In the genomic region with DNA sequence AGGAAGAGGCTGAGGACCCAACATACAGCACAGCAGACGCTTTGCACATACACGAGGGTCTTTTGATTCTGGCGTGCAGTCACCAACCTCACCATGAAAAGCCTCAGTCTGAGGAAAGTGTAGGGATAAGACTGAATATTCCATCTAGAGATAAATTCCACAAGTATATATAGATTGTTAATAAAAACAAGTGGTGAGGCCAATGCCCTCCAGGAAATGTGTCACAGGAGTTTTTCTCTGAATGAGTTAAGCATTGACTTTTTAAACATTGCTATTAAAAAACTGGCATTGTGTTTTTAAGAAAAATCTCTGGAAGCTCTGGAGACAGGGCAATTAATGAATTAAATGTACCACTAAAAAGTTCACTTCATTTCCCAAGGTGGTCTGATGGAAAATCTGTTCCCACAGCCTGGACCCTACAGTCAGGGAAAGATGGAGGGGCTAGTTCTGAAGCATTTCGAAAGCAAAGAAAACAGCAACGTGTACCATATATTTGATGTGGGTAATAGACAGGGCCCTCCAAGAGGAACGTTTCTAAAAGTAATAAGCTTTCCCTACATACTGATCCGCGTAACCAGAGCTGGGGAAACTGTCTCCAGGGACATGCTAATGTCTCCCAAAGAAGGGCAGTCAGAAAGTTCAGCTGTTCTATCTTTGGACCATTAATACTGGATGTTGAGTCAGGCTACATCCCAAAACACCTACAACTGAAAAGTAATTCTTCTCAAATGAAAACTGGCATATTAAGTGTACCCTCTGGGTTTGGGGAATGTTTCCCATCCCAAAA, we compare ENCODE assay signal across 23 cellular contexts.
DNase-seq lines count a peak whose midpoint lies in the region; ATAC-seq, FAIRE-seq and TF ChIP-seq lines count a peak whose summit lies in the region.
"Had no signal": no experiment of that assay in that cellular context is flagged by ENCODE, and none has a peak within 500 bp of the region (broad histone marks: within the 10 kb centered on the region; RNA-seq: fewer than 3 reads in every experiment).

No MANE protein-coding gene starts in this region.

- H3K4me3 ChIP-seq in HepG2 (replicated peaks in 1 of 3; ENCODE audit: insufficient read depth in 1 of 3, low read depth in 2 of 3, low read length in 3 of 3) (no peak overlapping the region), right lobe of liver (no peak overlapping the region), SK-N-MC (no peak overlapping the region), aorta (ENCODE audit: low read length in 2 of 2) (peak overlapping the region in 1 of 2 donors; percentile 32)
- H3K4me3 ChIP-seq: BLaER1, colonic mucosa, pancreas, sigmoid colon, vagina had no signal

- TF ChIP-seq EP300 in HepG2 (IDR thresholded peaks at IDR 0.05; ENCODE audit: low read depth in 2 of 2, low read length in 2 of 2), result no peak
- TF ChIP-seq EP300 in HepG2 (CRISPR knock-in tag; IDR thresholded peaks at IDR 0.05; ENCODE audit: borderline replicate concordance), result no peak

- no peaks in the 10 kb centered on the region; the same call in 1 of the 2 replicates for H4K20me1 ChIP-seq in HepG2 (ENCODE audit: insufficient read depth, low read length)
- H4K20me1 ChIP-seq: BLaER1 had no signal

- 93% methylated on average over 8 of the region's 8 CpGs for WGBS in HepG2 (ENCODE audit: low lambda C conversion rate)
- 85% methylated on average over 7 of the region's 8 CpGs for WGBS in right lobe of liver (ENCODE audit: insufficient coverage, low coverage, low lambda C conversion rate, missing lambda C conversion rate)
- WGBS in aorta, 2 donors, result 10 to 14% methylated on average over 8 of the region's 8 CpGs

- H3K4me1 ChIP-seq in HepG2 (ENCODE audit: insufficient read depth, low read length) (no peaks in the 10 kb centered on the region), right lobe of liver (no peaks in the 10 kb centered on the region), aorta (ENCODE audit: control insufficient read depth in 1 of 2, insufficient read depth in 2 of 2, low read length in 2 of 2) (peaks cover 4 to 6% of the 10 kb centered on the region in 2 donors)
- H3K4me1 ChIP-seq: Caco-2, colonic mucosa, pancreas, sigmoid colon, vagina had no signal

- H3K27me3 ChIP-seq in HepG2 (ENCODE audit: control insufficient read depth in 1 of 2, insufficient read depth in 2 of 2, low read length in 2 of 2) (no peaks in the 10 kb centered on the region), right lobe of liver (no peaks in the 10 kb centered on the region), aorta (ENCODE audit: control insufficient read depth in 1 of 2, insufficient read depth in 2 of 2, low read length in 1 of 2) (no peaks in the 10 kb centered on the region)
- H3K27me3 ChIP-seq: BLaER1, colonic mucosa, pancreas, sigmoid colon, vagina had no signal

- no peak for TF ChIP-seq RAD21 in HepG2 (CRISPR knock-in tag; IDR thresholded peaks at IDR 0.05)

- no TSS peak for BruUV-seq in HepG2 (replicated peaks; lab: Mats Ljungman, UMichigan)

- TF ChIP-seq CTCF in HepG2 (CRISPR knock-in tag; IDR thresholded peaks at IDR 0.05), result no peak
- no peak for TF ChIP-seq CTCF in right lobe of liver (IDR thresholded peaks at IDR 0.05)

- peaks cover 8 to 41% of the 10 kb centered on the region in 2 experiments for H3K36me3 ChIP-seq in HepG2 (replicated peaks in 1 of 2; ENCODE audit: control insufficient read depth in 1 of 2, insufficient read depth in 2 of 2, low read length in 2 of 2)
- H3K36me3 ChIP-seq in right lobe of liver, result peaks cover 0 to 1% (median 0%) of the 10 kb centered on the region in 4 donors
- no peaks in the 10 kb centered on the region for H3K36me3 ChIP-seq in SK-N-MC (ENCODE audit: insufficient read depth, low read length)
- H3K36me3 ChIP-seq in aorta (ENCODE audit: control insufficient read depth in 1 of 2, insufficient read depth in 2 of 2, low read length in 1 of 2), result no peaks in the 10 kb centered on the region
- H3K36me3 ChIP-seq: colonic mucosa, pancreas, sigmoid colon, vagina had no signal

- POLR2A ChIA-PET in HepG2 (lab: Yijun Ruan, JAX), result no interaction called here

- H3K79me2 ChIP-seq in HepG2 (ENCODE audit: insufficient read depth, low read length), result no peaks in the 10 kb centered on the region

- no peak for DNase-seq in HepG2 (ENCODE audit: low spot score)
- no peak for DNase-seq in right lobe of liver
- no peak for DNase-seq in SK-N-MC (ENCODE audit: low read depth, low spot score)
- DNase-seq in lung microvascular endothelial cell (ENCODE audit: low read depth in 2 of 2), result peak; percentile 32 to 64
- DNase-seq in aorta, result no peak
- no peak for DNase-seq in Kasumi-1 (lab: John Stamatoyannopoulos, UW)
- DNase-seq: ACHN; activated CD4-positive, alpha-beta memory T cell treated with anti-CD3 and anti-CD28 coated beads for 36 hours; activated effector memory CD4-positive, alpha-beta T cell treated with anti-CD3 and anti-CD28 coated beads, Interleukin-2, amount 50 U/mL, for 16 hours; activated naive CD8-positive, alpha-beta T cell treated with anti-CD3 and anti-CD28 coated beads, Interleukin-2, amount 50 U/mL, for 24 hours; Caco-2; colonic mucosa; KG1; naive thymus-derived CD8-positive, alpha-beta T cell; NCI-H1048; NCI-H187 treated with DMSO at 0.1 percent for 48 hours; pancreas; sigmoid colon had no signal

- CTCF ChIA-PET in HepG2 (lab: Yijun Ruan, JAX; ENCODE audit: low intra/inter-chr PET ratio, low total read pairs), result no interaction called here

- ATAC-seq in HepG2 (no peak), right lobe of liver (no peak), aorta (ENCODE audit: low FRiP score) (no peak), HG02678 (IDR thresholded peaks at IDR 0.05; ENCODE audit: unreplicated experiment) (no peak), GM21529 (IDR thresholded peaks at IDR 0.05; ENCODE audit: unreplicated experiment) (no peak)
- ATAC-seq: activated naive CD8-positive, alpha-beta T cell treated with anti-CD3 and anti-CD28 coated beads, Interleukin-2, amount 50 U/mL, for 24 hours; naive thymus-derived CD8-positive, alpha-beta T cell; pancreas; WTC11 had no signal

- H3K27ac ChIP-seq in HepG2 (ENCODE audit: extremely low read length, insufficient read depth, low read length), result no peak overlapping the region
- H3K27ac ChIP-seq in right lobe of liver, result no peak overlapping the region
- peak overlapping the region; percentile 12; the same call in 1 of the 2 replicates for H3K27ac ChIP-seq in SK-N-MC
- peak overlapping the region; percentile 91 to 93 for H3K27ac ChIP-seq in aorta (ENCODE audit: low read depth in 1 of 2, low read length in 2 of 2)
- H3K27ac ChIP-seq: BLaER1, colonic mucosa, pancreas, sigmoid colon, vagina had no signal

- H3K9me3 ChIP-seq in HepG2 (ENCODE audit: low read length) (no peaks in the 10 kb centered on the region), right lobe of liver (no peaks in the 10 kb centered on the region), SK-N-MC (ENCODE audit: low read depth, low read length) (no peaks in the 10 kb centered on the region), aorta (ENCODE audit: control insufficient read depth, low read length) (no peaks in the 10 kb centered on the region)
- H3K9me3 ChIP-seq: BLaER1, Caco-2, colonic mucosa, pancreas, sigmoid colon, vagina had no signal

- in situ Hi-C loops in HepG2 (cut with HindIII; ENCODE audit: extremely low pct_ligation_motif_present, low pct_unique_long_range_greater_than_20kb), result no loop called here

- H2AFZ ChIP-seq in HepG2 (ENCODE audit: low read length), result no peak overlapping the region

- intact Hi-C loops in HepG2 (cut with micrococcal nuclease; ENCODE audit: unreplicated experiment) (loop anchor here (2.0 kb wide), 1 partner anchor 46 kb away; no protein-coding TSS in a partner anchor), right lobe of liver (cut with DNase I) (no loop called here), aorta (cut with DNase I) (no loop called here)

- H3K9ac ChIP-seq in HepG2 (ENCODE audit: insufficient read depth, low read depth, low read length), result no peak overlapping the region
- no peak overlapping the region for H3K9ac ChIP-seq in SK-N-MC (ENCODE audit: insufficient read length)
- H3K9ac ChIP-seq: BLaER1 had no signal

- no peak for TF ChIP-seq POLR2A in HepG2 (IDR thresholded peaks at IDR 0.05; ENCODE audit: insufficient read depth in 1 of 2, low read depth in 2 of 2, low read length in 2 of 2)
- TF ChIP-seq POLR2A in right lobe of liver (IDR thresholded peaks at IDR 0.05), result no peak

- H3K4me2 ChIP-seq in HepG2 (ENCODE audit: low read depth, low read length), result no peak overlapping the region
- H3K4me2 ChIP-seq: BLaER1 had no signal

- FAIRE-seq in HepG2 (lab: Jason Lieb, UNC), result peak; percentile 23
- FAIRE-seq: pancreas had no signal

TF ChIP-seq in HepG2, 621 proteins besides CTCF, POLR2A, EP300 and RAD21 (continues in another document):
- no peak for TF ChIP-seq HNF4G (IDR thresholded peaks at IDR 0.05; ENCODE audit: borderline replicate concordance, low read depth, low read length)
- no peak for TF ChIP-seq HNF4G (CRISPR knock-in tag; IDR thresholded peaks at IDR 0.05; ENCODE audit: borderline replicate concordance, low read depth)
- TF ChIP-seq CAMTA2 (CRISPR knock-in tag; IDR thresholded peaks at IDR 0.05; ENCODE audit: borderline replicate concordance), result no peak
- TF ChIP-seq ADNP (CRISPR knock-in tag; IDR thresholded peaks at IDR 0.05), result no peak
- TF ChIP-seq ZNF737 (CRISPR knock-in tag; IDR thresholded peaks at IDR 0.05; ENCODE audit: borderline replicate concordance), result no peak
- no peak for TF ChIP-seq ZNF879 (CRISPR knock-in tag; IDR thresholded peaks at IDR 0.05)
- no peak for TF ChIP-seq ZNF17 (CRISPR knock-in tag; IDR thresholded peaks at IDR 0.05)
- TF ChIP-seq, protein P1, sequence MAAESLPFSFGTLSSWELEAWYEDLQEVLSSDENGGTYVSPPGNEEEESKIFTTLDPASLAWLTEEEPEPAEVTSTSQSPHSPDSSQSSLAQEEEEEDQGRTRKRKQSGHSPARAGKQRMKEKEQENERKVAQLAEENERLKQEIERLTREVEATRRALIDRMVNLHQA (CRISPR knock-in tag; IDR thresholded peaks at IDR 0.05), result no peak

Comparison
In these comparisons a context has a peak if more than half of its experiments do, and no peak if none do; other contexts are left out.
1. DNase-seq: peak in lung microvascular endothelial cell (2 of 2); none in HepG2 (single experiment), right lobe of liver (0 of 3), SK-N-MC (single experiment), aorta (0 of 2) and Kasumi-1 (0 of 2).
2. H3K27ac ChIP-seq: peak in SK-N-MC (single experiment) and aorta (2 of 2); none in HepG2 (single experiment) and right lobe of liver (0 of 3).